Comparison of ENCODE assay signal across 30 cellular contexts in genomic region chr12:48800457-48800856, GRCh38. TPM values are rescaled to one million over a fixed set of nuclear protein-coding genes. Genes with fewer than 3 reads are reported as not detected.
"Had no signal": no experiment of that assay in that cellular context is flagged by ENCODE, and none has a peak within 500 bp of the region (broad histone marks: within the 10 kb centered on the region; RNA-seq: fewer than 3 reads in every experiment).

No MANE protein-coding gene starts in this region.

- DNase-seq: activated B cell treated with CpG ODN at 0.5 μM for 24 hours; activated CD4-positive, alpha-beta T cell treated with anti-CD3 and anti-CD28 coated beads for 48 hours; activated CD4-positive, alpha-beta T cell treated with anti-CD3 and anti-CD28 coated beads, Interleukin-2, amount 50 U/mL, for 1 hour; activated CD4-positive, alpha-beta T cell treated with anti-CD3 and anti-CD28 coated beads, Interleukin-2, amount 50 U/mL, for 48 hours; activated CD8-positive, alpha-beta memory T cell treated with anti-CD3 and anti-CD28 coated beads for 24 hours; activated CD8-positive, alpha-beta T cell treated with anti-CD3 and anti-CD28 coated beads for 36 hours; activated effector memory CD4-positive, alpha-beta T cell treated with Interleukin-2 at 50 U/mL for 16 hours; activated gamma-delta T cell treated with Interleukin-2 at 50 U/mL for 16 hours; activated naive CD4-positive, alpha-beta T cell treated with anti-CD3 and anti-CD28 coated beads, Interleukin-2, amount 50 U/mL, for 16 hours; activated naive CD4-positive, alpha-beta T cell treated with Interleukin-2 at 50 U/mL for 16 hours; activated T-cell treated with anti-CD3 and anti-CD28 coated beads, Interleukin-2, amount 50 U/mL, for 4 hours; amniotic stem cell; anterior cingulate cortex; brain microvascular endothelial cell; cortex of kidney; effector CD8-positive, alpha-beta T cell; esophagus squamous epithelium; foreskin melanocyte; T-helper 1 cell; T-helper 17 cell; T1000; WERI-Rb-1 had no signal

- H3K27ac ChIP-seq: brain microvascular endothelial cell, epithelial cell of prostate, esophagus squamous epithelium, gastroesophageal sphincter, WERI-Rb-1 had no signal

- FAIRE-seq: astrocyte, colon, endometrium, endothelial cell of umbilical vein had no signal

- H3K36me3 ChIP-seq: brain microvascular endothelial cell, esophagus squamous epithelium, gastroesophageal sphincter, WERI-Rb-1 had no signal

- ATAC-seq: activated CD4-positive, CD25-positive, alpha-beta regulatory T cell treated with anti-CD3 and anti-CD28 coated beads, Interleukin-2, amount 50 U/mL, for 24 hours; activated CD8-positive, alpha-beta T cell treated with anti-CD3 and anti-CD28 coated beads for 36 hours; activated T-cell treated with anti-CD3 and anti-CD28 coated beads, Interleukin-2, amount 50 U/mL, for 4 hours; activated T-helper 17 cell treated with anti-CD3 and anti-CD28 coated beads, Interleukin-2, amount 50 U/mL, for 72 hours; gastroesophageal sphincter; T-helper 17 cell had no signal

- H3K9me3 ChIP-seq: esophagus squamous epithelium, gastroesophageal sphincter had no signal

- H3K4me3 ChIP-seq: esophagus squamous epithelium, gastroesophageal sphincter had no signal

- H3K27me3 ChIP-seq: brain microvascular endothelial cell had no signal

RNA-seq across cellular contexts. Expression of gene ADCY6, which starts 11.6 kb away (rescaled TPM):
- total RNA-seq: activated CD8-positive, alpha-beta T cell treated with anti-CD3 and anti-CD28 coated beads for 36 hours had no signal
